ENCODE assay signal across 19 cellular contexts in genomic region chr22:48407256-48407955, GRCh38.
"Had no signal": no experiment of that assay in that cellular context is flagged by ENCODE, and none has a peak within 500 bp of the region (broad histone marks: within the 10 kb centered on the region; RNA-seq: fewer than 3 reads in every experiment).

No MANE protein-coding gene starts in this region.

- H3K27ac ChIP-seq: epithelial cell of prostate, left lung, parathyroid adenoma had no signal

- H3K36me3 Mint-ChIP-seq: activated naive CD8-positive, alpha-beta T cell treated with anti-CD3 and anti-CD28 coated beads, Interleukin-2, amount 10 ng/mL, durations not matched to agents 7 days and 5 days; stimulated activated effector memory CD8-positive, alpha-beta T cell treated with anti-CD3 and anti-CD28 coated beads, Interleukin-12 subunit alpha, Interleukin-12 subunit beta, amount 100 ng/mL, for 72 hours had no signal

- H3K36me3 ChIP-seq: left lung had no signal

- DNase-seq: activated B cell treated with CpG ODN at 0.5 μM for 24 hours; activated CD4-positive, alpha-beta T cell treated with anti-CD3 and anti-CD28 coated beads for 36 hours; activated CD4-positive, alpha-beta T cell treated with anti-CD3 and anti-CD28 coated beads, Interleukin-2, amount 50 U/mL, for 4 hours; activated effector memory CD4-positive, alpha-beta T cell treated with Interleukin-2 at 50 U/mL for 16 hours; activated naive CD4-positive, alpha-beta T cell treated with anti-CD3 and anti-CD28 coated beads for 36 hours; activated naive CD8-positive, alpha-beta T cell treated with anti-CD3 and anti-CD28 coated beads, Interleukin-2, amount 10 ng/mL, durations not matched to agents 7 days and 5 days; activated T-cell treated with anti-CD3 and anti-CD28 coated beads, Interleukin-2, amount 50 U/mL, for 72 hours; amniotic stem cell; cerebellar nuclear complex; cortex of kidney; kidney; left lung; nephron progenitor cell; small intestine; stimulated activated CD4-positive, alpha-beta T cell treated with anti-CD3 and anti-CD28 coated beads, Interleukin-2, amount 100 ng/mL, for 24 hours; T1000 had no signal

- H3K9ac ChIP-seq: parathyroid adenoma had no signal

- H3K27ac Mint-ChIP-seq: activated B cell treated with CpG ODN at 0.5 μM for 24 hours; activated CD4-positive, alpha-beta T cell treated with anti-CD3 and anti-CD28 coated beads for 36 hours; activated naive CD4-positive, alpha-beta T cell treated with anti-CD3 and anti-CD28 coated beads for 36 hours; activated naive CD8-positive, alpha-beta T cell treated with anti-CD3 and anti-CD28 coated beads, Interleukin-2, amount 10 ng/mL, durations not matched to agents 7 days and 5 days; activated T-cell treated with anti-CD3 and anti-CD28 coated beads, Interleukin-2, amount 50 U/mL, for 72 hours; nephron progenitor cell; stimulated activated effector memory CD8-positive, alpha-beta T cell treated with anti-CD3 and anti-CD28 coated beads, Interleukin-12 subunit alpha, Interleukin-12 subunit beta, amount 100 ng/mL, for 72 hours had no signal

- H2AFZ ChIP-seq: parathyroid adenoma had no signal

- H3K4me3 ChIP-seq: left lung had no signal

- H3K4me1 ChIP-seq: left lung, parathyroid adenoma had no signal

- H3K27me3 Mint-ChIP-seq: activated CD4-positive, alpha-beta T cell treated with anti-CD3 and anti-CD28 coated beads for 36 hours; activated naive CD8-positive, alpha-beta T cell treated with anti-CD3 and anti-CD28 coated beads, Interleukin-2, amount 10 ng/mL, durations not matched to agents 7 days and 5 days had no signal

- H3K4me1 Mint-ChIP-seq: activated B cell treated with CpG ODN at 0.5 μM for 24 hours; activated CD4-positive, alpha-beta T cell treated with anti-CD3 and anti-CD28 coated beads for 36 hours; activated naive CD8-positive, alpha-beta T cell treated with anti-CD3 and anti-CD28 coated beads, Interleukin-2, amount 10 ng/mL, durations not matched to agents 7 days and 5 days; nephron progenitor cell; stimulated activated effector memory CD8-positive, alpha-beta T cell treated with anti-CD3 and anti-CD28 coated beads, Interleukin-12 subunit alpha, Interleukin-12 subunit beta, amount 100 ng/mL, for 72 hours had no signal

- H3K4me3 Mint-ChIP-seq: activated B cell treated with CpG ODN at 0.5 μM for 24 hours; activated CD4-positive, alpha-beta T cell treated with anti-CD3 and anti-CD28 coated beads for 36 hours; activated naive CD4-positive, alpha-beta T cell treated with anti-CD3 and anti-CD28 coated beads for 36 hours; activated naive CD8-positive, alpha-beta T cell treated with anti-CD3 and anti-CD28 coated beads, Interleukin-2, amount 10 ng/mL, durations not matched to agents 7 days and 5 days; activated T-cell treated with anti-CD3 and anti-CD28 coated beads, Interleukin-2, amount 50 U/mL, for 72 hours; nephron progenitor cell; stimulated activated effector memory CD8-positive, alpha-beta T cell treated with anti-CD3 and anti-CD28 coated beads, Interleukin-12 subunit alpha, Interleukin-12 subunit beta, amount 100 ng/mL, for 72 hours had no signal

- H3K9me3 Mint-ChIP-seq: activated naive CD8-positive, alpha-beta T cell treated with anti-CD3 and anti-CD28 coated beads, Interleukin-2, amount 10 ng/mL, durations not matched to agents 7 days and 5 days; nephron progenitor cell had no signal

- H3K79me2 ChIP-seq: parathyroid adenoma had no signal
